In the genomic region with DNA sequence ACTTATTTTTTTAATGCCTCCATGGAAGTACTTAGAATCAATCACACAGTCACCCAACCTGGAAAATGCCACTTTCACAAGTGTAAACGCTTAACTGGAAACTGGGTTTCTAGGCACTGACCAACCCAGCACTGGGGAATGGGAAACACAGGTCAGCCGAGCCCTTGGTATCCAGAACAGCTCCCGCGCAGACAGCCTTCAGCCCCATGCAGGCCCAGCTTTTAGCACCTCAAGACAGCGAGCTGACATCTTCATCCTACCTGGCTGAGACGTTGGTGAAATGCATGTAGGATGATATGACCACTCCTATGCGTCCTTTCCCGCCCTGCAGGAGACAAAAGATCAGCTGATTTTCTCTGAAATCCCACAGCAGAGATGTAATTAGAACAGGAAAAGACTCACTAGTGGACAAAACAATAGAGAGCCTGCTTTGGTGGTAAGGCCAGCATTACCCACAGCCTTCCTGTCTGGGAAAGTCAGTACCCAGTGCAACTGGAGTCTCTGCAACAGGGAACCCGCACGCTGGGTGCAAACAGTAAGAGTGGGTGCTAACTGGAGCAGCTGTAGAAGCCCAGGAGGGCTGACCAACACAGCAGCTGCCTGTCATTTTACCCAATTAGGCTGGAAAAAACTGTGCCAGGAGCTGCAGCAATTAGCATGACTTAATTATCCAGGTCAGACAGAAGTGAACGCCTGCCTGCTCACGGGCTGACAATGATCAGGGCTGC, we compare ENCODE assay signal across 1 cellular context.
TF ChIP-seq lines count a peak whose summit lies in the region.

No MANE protein-coding gene starts in this region.

TF ChIP-seq in WTC11, 78 proteins besides CTCF, POLR2A, EP300 and RAD21 (continued from another document):
- TF ChIP-seq, protein P1, sequence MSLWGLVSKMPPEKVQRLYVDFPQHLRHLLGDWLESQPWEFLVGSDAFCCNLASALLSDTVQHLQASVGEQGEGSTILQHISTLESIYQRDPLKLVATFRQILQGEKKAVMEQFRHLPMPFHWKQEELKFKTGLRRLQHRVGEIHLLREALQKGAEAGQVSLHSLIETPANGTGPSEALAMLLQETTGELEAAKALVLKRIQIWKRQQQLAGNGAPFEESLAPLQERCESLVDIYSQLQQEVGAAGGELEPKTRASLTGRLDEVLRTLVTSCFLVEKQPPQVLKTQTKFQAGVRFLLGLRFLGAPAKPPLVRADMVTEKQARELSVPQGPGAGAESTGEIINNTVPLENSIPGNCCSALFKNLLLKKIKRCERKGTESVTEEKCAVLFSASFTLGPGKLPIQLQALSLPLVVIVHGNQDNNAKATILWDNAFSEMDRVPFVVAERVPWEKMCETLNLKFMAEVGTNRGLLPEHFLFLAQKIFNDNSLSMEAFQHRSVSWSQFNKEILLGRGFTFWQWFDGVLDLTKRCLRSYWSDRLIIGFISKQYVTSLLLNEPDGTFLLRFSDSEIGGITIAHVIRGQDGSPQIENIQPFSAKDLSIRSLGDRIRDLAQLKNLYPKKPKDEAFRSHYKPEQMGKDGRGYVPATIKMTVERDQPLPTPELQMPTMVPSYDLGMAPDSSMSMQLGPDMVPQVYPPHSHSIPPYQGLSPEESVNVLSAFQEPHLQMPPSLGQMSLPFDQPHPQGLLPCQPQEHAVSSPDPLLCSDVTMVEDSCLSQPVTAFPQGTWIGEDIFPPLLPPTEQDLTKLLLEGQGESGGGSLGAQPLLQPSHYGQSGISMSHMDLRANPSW (CRISPR knock-in tag; conservative IDR thresholded peaks at IDR 0.05; ENCODE audit: low read depth) = no peak
- TF ChIP-seq, protein P2, sequence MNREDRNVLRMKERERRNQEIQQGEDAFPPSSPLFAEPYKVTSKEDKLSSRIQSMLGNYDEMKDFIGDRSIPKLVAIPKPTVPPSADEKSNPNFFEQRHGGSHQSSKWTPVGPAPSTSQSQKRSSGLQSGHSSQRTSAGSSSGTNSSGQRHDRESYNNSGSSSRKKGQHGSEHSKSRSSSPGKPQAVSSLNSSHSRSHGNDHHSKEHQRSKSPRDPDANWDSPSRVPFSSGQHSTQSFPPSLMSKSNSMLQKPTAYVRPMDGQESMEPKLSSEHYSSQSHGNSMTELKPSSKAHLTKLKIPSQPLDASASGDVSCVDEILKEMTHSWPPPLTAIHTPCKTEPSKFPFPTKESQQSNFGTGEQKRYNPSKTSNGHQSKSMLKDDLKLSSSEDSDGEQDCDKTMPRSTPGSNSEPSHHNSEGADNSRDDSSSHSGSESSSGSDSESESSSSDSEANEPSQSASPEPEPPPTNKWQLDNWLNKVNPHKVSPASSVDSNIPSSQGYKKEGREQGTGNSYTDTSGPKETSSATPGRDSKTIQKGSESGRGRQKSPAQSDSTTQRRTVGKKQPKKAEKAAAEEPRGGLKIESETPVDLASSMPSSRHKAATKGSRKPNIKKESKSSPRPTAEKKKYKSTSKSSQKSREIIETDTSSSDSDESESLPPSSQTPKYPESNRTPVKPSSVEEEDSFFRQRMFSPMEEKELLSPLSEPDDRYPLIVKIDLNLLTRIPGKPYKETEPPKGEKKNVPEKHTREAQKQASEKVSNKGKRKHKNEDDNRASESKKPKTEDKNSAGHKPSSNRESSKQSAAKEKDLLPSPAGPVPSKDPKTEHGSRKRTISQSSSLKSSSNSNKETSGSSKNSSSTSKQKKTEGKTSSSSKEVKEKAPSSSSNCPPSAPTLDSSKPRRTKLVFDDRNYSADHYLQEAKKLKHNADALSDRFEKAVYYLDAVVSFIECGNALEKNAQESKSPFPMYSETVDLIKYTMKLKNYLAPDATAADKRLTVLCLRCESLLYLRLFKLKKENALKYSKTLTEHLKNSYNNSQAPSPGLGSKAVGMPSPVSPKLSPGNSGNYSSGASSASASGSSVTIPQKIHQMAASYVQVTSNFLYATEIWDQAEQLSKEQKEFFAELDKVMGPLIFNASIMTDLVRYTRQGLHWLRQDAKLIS (CRISPR knock-in tag; IDR thresholded peaks at IDR 0.05; ENCODE audit: borderline replicate concordance) = no peak
- TF ChIP-seq ZNF671 (CRISPR knock-in tag; IDR thresholded peaks at IDR 0.05) (no peak), SP1 (CRISPR knock-in tag; conservative IDR thresholded peaks at IDR 0.05) (no peak)
